Comparison of ENCODE assay signal across 8 cellular contexts in the genomic region with DNA sequence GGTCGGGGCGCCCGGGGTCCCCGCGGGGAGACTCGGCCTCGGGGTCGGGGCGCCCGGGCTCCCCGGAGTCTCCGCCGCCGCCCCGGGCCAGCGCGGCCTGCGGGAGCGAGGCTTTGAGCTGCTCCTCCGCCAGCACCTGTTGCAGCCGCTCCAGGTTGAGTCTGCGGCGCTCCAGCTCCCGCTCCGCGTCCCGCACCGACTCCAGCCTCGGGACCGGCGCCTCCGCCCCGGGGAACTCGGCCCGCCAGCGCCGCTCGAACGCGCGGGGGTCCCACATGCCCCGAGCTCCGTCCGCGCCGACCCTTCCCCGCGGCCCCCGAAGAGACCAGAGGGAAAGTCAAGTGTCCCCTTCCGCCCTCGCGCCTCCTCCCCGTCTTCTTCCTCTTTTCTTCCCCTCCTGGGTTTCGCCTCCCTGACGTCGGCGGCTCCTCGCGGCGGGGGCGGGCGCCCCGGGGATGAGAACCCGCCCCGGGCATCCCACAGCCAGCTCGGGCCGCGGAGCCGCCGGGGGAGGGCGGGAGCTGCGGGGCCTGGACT. TPM values are rescaled to one million over a fixed set of nuclear protein-coding genes. Genes with fewer than 3 reads are reported as not detected.
DNase-seq lines count a peak whose midpoint lies in the region; ATAC-seq and TF ChIP-seq lines count a peak whose summit lies in the region.

No MANE protein-coding gene starts in this region.

- peak in 1 of 3 donors; percentile 36 for TF ChIP-seq POLR2A in spleen (IDR thresholded peaks at IDR 0.05)

- no peaks in the 10 kb centered on the region for H3K9me3 Mint-ChIP-seq in activated naive CD8-positive, alpha-beta T cell treated with anti-CD3 and anti-CD28 coated beads, Interleukin-2, amount 50 U/mL, for 24 hours

- H3K27me3 ChIP-seq in iPS-20b (ENCODE audit: insufficient read depth, low read length) (peaks cover 80% of the 10 kb centered on the region), spleen (replicated peaks in 1 of 7) (peaks cover 0 to 52% (median 25%) of the 10 kb centered on the region in 7 donors)

- H3K36me3 ChIP-seq in iPS-20b (ENCODE audit: insufficient read depth, low read depth, low read length) (no peaks in the 10 kb centered on the region), spleen (peaks cover 0 to 10% (median 0%) of the 10 kb centered on the region in 6 donors)

- peaks cover 44% of the 10 kb centered on the region for H3K27me3 Mint-ChIP-seq in activated naive CD8-positive, alpha-beta T cell treated with anti-CD3 and anti-CD28 coated beads, Interleukin-2, amount 50 U/mL, for 24 hours

- H3K4me1 ChIP-seq in iPS-20b (ENCODE audit: insufficient read depth, low read length) (no peaks in the 10 kb centered on the region), spleen (peaks cover 10 to 64% (median 43%) of the 10 kb centered on the region in 6 donors)

- H3K9me3 ChIP-seq in iPS-20b (ENCODE audit: insufficient read depth, low read depth, low read length) (no peaks in the 10 kb centered on the region), spleen (no peaks in the 10 kb centered on the region)

- peaks cover 19% of the 10 kb centered on the region for H3K4me1 Mint-ChIP-seq in activated naive CD8-positive, alpha-beta T cell treated with anti-CD3 and anti-CD28 coated beads, Interleukin-2, amount 50 U/mL, for 24 hours

- peaks cover 2% of the 10 kb centered on the region for H3K36me3 Mint-ChIP-seq in activated naive CD8-positive, alpha-beta T cell treated with anti-CD3 and anti-CD28 coated beads, Interleukin-2, amount 50 U/mL, for 24 hours (ENCODE audit: low read depth)

- ATAC-seq in HG02588 (IDR thresholded peaks at IDR 0.05; ENCODE audit: unreplicated experiment) (peak; percentile 48), GM19395 (IDR thresholded peaks at IDR 0.05; ENCODE audit: unreplicated experiment) (no peak)
- ATAC-seq in activated naive CD8-positive, alpha-beta T cell treated with anti-CD3 and anti-CD28 coated beads, Interleukin-2, amount 50 U/mL, for 24 hours = peak; percentile 45

- H3K9ac ChIP-seq in iPS-20b (ENCODE audit: low read depth, low read length) = no peak overlapping the region

- TF ChIP-seq CTCF in GM12875 (IDR thresholded peaks at IDR 0.05; ENCODE audit: borderline replicate concordance, insufficient read depth, low read depth, low read length) = no peak
- TF ChIP-seq CTCF in spleen (IDR thresholded peaks at IDR 0.05 in 8 of 11, conservative IDR thresholded peaks at IDR 0.05 in 3 of 11) = no peak

- no peak overlapping the region for H3K27ac Mint-ChIP-seq in activated naive CD8-positive, alpha-beta T cell treated with anti-CD3 and anti-CD28 coated beads, Interleukin-2, amount 50 U/mL, for 24 hours

- intact Hi-C loops in spleen (cut with DNase I; ENCODE audit: low total_unique reads) = no loop called here

- WGBS in spleen, 5 donors = 0 to 1% (median 0%) methylated on average over 31 to 72 of the region's 72 CpGs

- peak overlapping the region; percentile 55 for H3K4me3 Mint-ChIP-seq in activated naive CD8-positive, alpha-beta T cell treated with anti-CD3 and anti-CD28 coated beads, Interleukin-2, amount 50 U/mL, for 24 hours

- H3K4me3 ChIP-seq in GM12875 (ENCODE audit: low read depth, low read length) (peak overlapping the region; percentile 91), iPS-20b (ENCODE audit: low read length) (peak overlapping the region; percentile 40; the same call in 1 of the 2 replicates), spleen (peak overlapping the region; percentile 40 to 90 (median 66))

- DNase-seq in RPMI8226 (peak; percentile 80), spleen (peak; percentile 93), NCI-H510A (lab: John Stamatoyannopoulos, UW) (no peak)
- DNase-seq in activated naive CD8-positive, alpha-beta T cell treated with anti-CD3 and anti-CD28 coated beads, Interleukin-2, amount 50 U/mL, for 24 hours = peak; percentile 57

- H3K27ac ChIP-seq in iPS-20b (ENCODE audit: low read length) (no peak overlapping the region), spleen (peak overlapping the region in 7 of 8 donors; percentile 67 to 89 (median 78))

RNA-seq across cellular contexts. Expression of a gene that starts 40.8 kb away (rescaled TPM):
- not detected for total RNA-seq in spleen
- not detected for polyA plus RNA-seq in spleen

RNA-seq across cellular contexts. Expression of a gene that starts 49.6 kb away (rescaled TPM):
- 100 to 1,000 TPM; 113 to 183 (median 136) TPM for total RNA-seq in spleen
- polyA plus RNA-seq in spleen = 10 to 100 TPM; 18.5 to 50.1 (median 22.2) TPM

RNA-seq across cellular contexts. Expression of a gene that starts 50.0 kb away (rescaled TPM):
- total RNA-seq in spleen = not detected
- under 1 TPM; 0.03 to 0.22 (median 0.11) TPM for polyA plus RNA-seq in spleen

Comparison
In these comparisons a context has a peak if more than half of its experiments do, and no peak if none do; other contexts are left out.
1. H3K4me3 ChIP-seq: peak in every context shown above with its lines; median percentile 91 in GM12875; 66 in spleen; 40 in iPS-20b.